17 cellular contexts compared by ENCODE assay signal in genomic region chr20:64151634-64152530, GRCh38. TPM values are rescaled to one million over a fixed set of nuclear protein-coding genes. Genes with fewer than 3 reads are reported as not detected.
A peak's percentile ranks its signal among the peaks of the same experiment; 100 is the strongest.
DNase-seq lines count a peak whose midpoint lies in the region; ATAC-seq, FAIRE-seq and TF ChIP-seq lines count a peak whose summit lies in the region.
"Had no signal": no experiment of that assay in that cellular context is flagged by ENCODE, and none has a peak within 500 bp of the region (broad histone marks: within the 10 kb centered on the region; RNA-seq: fewer than 3 reads in every experiment).

No MANE protein-coding gene starts in this region.

- WGBS in H1 (ENCODE audit: extremely low coverage in 1 of 2, insufficient coverage in 1 of 2, insufficient read length in 1 of 2, insufficient replicate concordance in 2 of 2, low coverage in 1 of 2, low lambda C conversion rate in 2 of 2, missing lambda C conversion rate in 1 of 2), 2 experiments, result 81% methylated on average over 24 of the region's 24 CpGs; no CpG with 5 or more reads in 1 of the 2 experiments
- no CpG with 5 or more reads among the region's 24 CpGs for WGBS in trophoblast cell (ENCODE audit: extremely low coverage, insufficient coverage, insufficient read length)

- H3K4me3 ChIP-seq in H7 (ENCODE audit: insufficient read depth, low read depth, low read length) (no peak overlapping the region), PC-9 (peak overlapping the region; percentile 14; the same call in 1 of the 2 replicates), H1 (ENCODE audit: extremely low read depth in 1 of 4, insufficient read depth in 2 of 4, low read depth in 3 of 4, low read length in 4 of 4) (no peak overlapping the region), trophoblast cell (ENCODE audit: low read depth, low read length) (no peak overlapping the region)
- H3K4me3 ChIP-seq: coronary artery, heart left ventricle had no signal

- POLR2A ChIA-PET in PC-9 (lab: Charles Lee; ENCODE audit: unreplicated experiment), result no interaction called here
- POLR2A ChIA-PET in H1 (lab: Charles Lee; ENCODE audit: partially characterized antibody), result interaction anchor here (0.6 to 0.9 kb wide), 2 partner anchors 63 to 425 kb away, joined by 3 to 4 read pairs; no protein-coding TSS in a partner anchor

- H3K9me3 ChIP-seq in PC-9 (ENCODE audit: insufficient read depth, low read depth) (no peaks in the 10 kb centered on the region), H1 (ENCODE audit: insufficient read depth in 2 of 2, low read depth in 1 of 2, low read length in 1 of 2) (peaks cover 0 to 4% of the 10 kb centered on the region in 2 experiments; a peak in 2 of 4 replicates), trophoblast cell (ENCODE audit: insufficient read depth, low read depth, low read length) (peaks cover 16% of the 10 kb centered on the region)
- H3K9me3 ChIP-seq: heart left ventricle had no signal

- no TSS peak for BruUV-seq in PC-9 (replicated peaks; lab: Mats Ljungman, UMichigan)

- H4K8ac ChIP-seq in H1 (ENCODE audit: extremely low read depth, insufficient read depth, low read length) (peak overlapping the region; percentile 31; the same call in 1 of the 2 replicates), trophoblast cell (ENCODE audit: low read depth, low read length) (no peak overlapping the region)

- H3K23ac ChIP-seq in H1 (ENCODE audit: insufficient read length), result no peak overlapping the region
- no peak overlapping the region for H3K23ac ChIP-seq in trophoblast cell (ENCODE audit: low read length)

- H2BK120ac ChIP-seq in H1 (replicated peaks; ENCODE audit: low read depth, low read length) (no peak overlapping the region), trophoblast cell (ENCODE audit: insufficient read depth, low read length, poor library complexity) (no peak overlapping the region)

- H3K23me2 ChIP-seq in H1 (ENCODE audit: low read depth, low read length), result peaks cover 7% of the 10 kb centered on the region; the same call in 1 of the 2 replicates

- H3K4ac ChIP-seq in H1 (replicated peaks; ENCODE audit: insufficient read length, low read depth, low read length), result no peak overlapping the region
- no peak overlapping the region for H3K4ac ChIP-seq in trophoblast cell (ENCODE audit: low read depth, low read length)

- H4K91ac ChIP-seq in H1 (replicated peaks; ENCODE audit: insufficient read length, low read length) (no peak overlapping the region), trophoblast cell (ENCODE audit: low read depth, low read length) (no peak overlapping the region)

- DNase-seq in H7 (peak; percentile 63), PC-9 (peak; percentile 48 to 86), H1 (ENCODE audit: low read depth in 1 of 2, low spot score in 2 of 2) (no peak), trophoblast cell (peak; percentile 15 to 26), NCI-H345 treated with DMSO at 0.1 percent for 48 hours (lab: John Stamatoyannopoulos, UW; ENCODE audit: unreplicated experiment) (no peak)
- no peak for DNase-seq in stimulated activated CD4-positive, alpha-beta T cell treated with anti-CD3 and anti-CD28 coated beads, Interleukin-4, amount 100 ng/mL, for 1 hour
- DNase-seq: amniotic stem cell, left colon, RPMI8226 had no signal

- no peak overlapping the region for H4K5ac ChIP-seq in H1 (ENCODE audit: insufficient read length, low read depth, low read length)

- H3K79me2 ChIP-seq in PC-9 (ENCODE audit: low read depth) (no peaks in the 10 kb centered on the region), H1 (ENCODE audit: control insufficient read depth in 1 of 2, insufficient read depth in 2 of 2, low read length in 2 of 2) (no peaks in the 10 kb centered on the region), trophoblast cell (ENCODE audit: control insufficient read depth, insufficient read depth, low read length, poor library complexity) (no peaks in the 10 kb centered on the region)

- H2BK20ac ChIP-seq in H1 (ENCODE audit: low read length), result peak overlapping the region; percentile 89; the same call in 1 of the 2 replicates

- no peak for TF ChIP-seq RAD21 in H1 (IDR thresholded peaks at IDR 0.05 in 1 of 2, conservative IDR thresholded peaks at IDR 0.05 in 1 of 2; ENCODE audit: low read depth in 2 of 2, low read length in 2 of 2)

- H4K20me1 ChIP-seq in PC-9 (ENCODE audit: insufficient read depth) (no peaks in the 10 kb centered on the region), H1 (replicated peaks in 1 of 2; ENCODE audit: control insufficient read depth in 1 of 2, insufficient read depth in 2 of 2, low read length in 2 of 2) (peaks cover 0 to 8% of the 10 kb centered on the region in 2 experiments)

- H3K27me3 ChIP-seq in H7 (ENCODE audit: control insufficient read depth, insufficient read depth, low read length), result no peaks in the 10 kb centered on the region
- H3K27me3 ChIP-seq in PC-9 (ENCODE audit: insufficient read depth, low read depth), result peaks cover 23% of the 10 kb centered on the region
- H3K27me3 ChIP-seq in H1 (replicated peaks in 1 of 4; ENCODE audit: control insufficient read depth in 3 of 4, extremely low read depth in 1 of 4, insufficient read depth in 3 of 4, low read length in 3 of 4), result no peaks in the 10 kb centered on the region
- no peaks in the 10 kb centered on the region for H3K27me3 ChIP-seq in trophoblast cell (ENCODE audit: insufficient read depth, low read length)

- peak overlapping the region; percentile 68; the same call in 1 of the 2 replicates for H2BK12ac ChIP-seq in H1 (ENCODE audit: low read depth, low read length)
- H2BK12ac ChIP-seq in trophoblast cell (ENCODE audit: low read length), result no peak overlapping the region

- H3K56ac ChIP-seq in H1 (replicated peaks; ENCODE audit: insufficient read length, low read depth, low read length), result no peak overlapping the region

- peaks cover 11% of the 10 kb centered on the region; the same call in 1 of the 2 replicates for H3F3A ChIP-seq in PC-9 (ENCODE audit: insufficient read depth, low read depth)

- peak overlapping the region; percentile 94; the same call in 1 of the 2 replicates for H2BK15ac ChIP-seq in H1 (ENCODE audit: low read length)

- CTCF ChIA-PET in PC-9 (lab: Charles Lee) (no interaction called here), H1 (lab: Charles Lee; ENCODE audit: partially characterized antibody) (interaction anchor here (0.7 to 2.0 kb wide), 7 partner anchors 10 to 71 kb away, joined by 3 to 4 read pairs (median 4); no protein-coding TSS in a partner anchor)

- no peak overlapping the region for H3K9ac ChIP-seq in H1 (replicated peaks in 1 of 4; ENCODE audit: extremely low read depth in 1 of 4, low read depth in 3 of 4, low read length in 3 of 4)
- H3K9ac ChIP-seq in trophoblast cell (ENCODE audit: low read length), result no peak overlapping the region
- H3K9ac ChIP-seq: parathyroid adenoma had no signal

- H2AK5ac ChIP-seq in H1 (ENCODE audit: low read depth, low read length) (no peak overlapping the region), trophoblast cell (ENCODE audit: low read length) (no peak overlapping the region)

- TF ChIP-seq CTCF in PC-9 (conservative IDR thresholded peaks at IDR 0.05) (no peak), H1 (IDR thresholded peaks at IDR 0.05; ENCODE audit: control extremely low read depth in 1 of 3, insufficient read depth in 1 of 3, low read depth in 1 of 3, low read length in 3 of 3) (no peak)

- peak overlapping the region; percentile 68 for H3K4me2 ChIP-seq in PC-9
- peak overlapping the region; percentile 5 to 17; a peak in 1 of 4 replicates for H3K4me2 ChIP-seq in H1 (ENCODE audit: insufficient read depth in 1 of 2, low read depth in 2 of 2, low read length in 2 of 2)
- H3K4me2 ChIP-seq in trophoblast cell (ENCODE audit: low read length), result no peak overlapping the region

- H2AFZ ChIP-seq in PC-9, result no peak overlapping the region
- H2AFZ ChIP-seq in H1 (ENCODE audit: low read length), result no peak overlapping the region
- no peak overlapping the region for H2AFZ ChIP-seq in trophoblast cell (ENCODE audit: insufficient read depth, low read length, poor library complexity)
- H2AFZ ChIP-seq: parathyroid adenoma had no signal

- no peak overlapping the region for H4K12ac ChIP-seq in trophoblast cell (ENCODE audit: low read depth, low read length)

- H2BK5ac ChIP-seq in H1 (ENCODE audit: low read depth, low read length) (no peak overlapping the region), trophoblast cell (ENCODE audit: low read depth, low read length, poor library complexity) (no peak overlapping the region)

- H3K4me1 ChIP-seq in PC-9 (replicated peaks; ENCODE audit: insufficient read depth) (peaks cover 14% of the 10 kb centered on the region; the same call in 1 of the 2 replicates), H1 (replicated peaks in 1 of 4; ENCODE audit: control insufficient read depth in 3 of 4, insufficient read depth in 4 of 4, low read length in 3 of 4) (peaks cover 0 to 19% (median 9%) of the 10 kb centered on the region in 4 experiments; a peak in 5 of 7 replicates), trophoblast cell (ENCODE audit: control insufficient read depth in 1 of 2, insufficient read depth in 2 of 2, low read length in 2 of 2) (no peaks in the 10 kb centered on the region)
- H3K4me1 ChIP-seq: heart left ventricle had no signal

- FAIRE-seq in H1 (lab: Jason Lieb, UNC), result no peak
- FAIRE-seq: D721Med had no signal

- H3K27ac ChIP-seq in PC-9 (no peak overlapping the region), H1 (ENCODE audit: low read depth, low read length) (no peak overlapping the region), trophoblast cell (ENCODE audit: low read depth, low read length) (no peak overlapping the region)
- H3K27ac ChIP-seq: coronary artery, heart left ventricle, parathyroid adenoma, VCaP had no signal

- no peak for TF ChIP-seq POLR2A in H1 (IDR thresholded peaks at IDR 0.05; ENCODE audit: control extremely low read depth in 1 of 2, low read depth in 2 of 2, low read length in 2 of 2)

- H3K36me3 ChIP-seq in H7 (replicated peaks; ENCODE audit: control insufficient read depth, insufficient read depth, low read length) (no peaks in the 10 kb centered on the region), PC-9 (ENCODE audit: low read depth) (no peaks in the 10 kb centered on the region), H1 (ENCODE audit: control insufficient read depth in 2 of 4, insufficient read depth in 4 of 4, low read length in 3 of 4) (no peaks in the 10 kb centered on the region; a peak in 1 of 8 replicates), trophoblast cell (ENCODE audit: control insufficient read depth in 1 of 2, insufficient read depth in 2 of 2, low read length in 2 of 2) (no peaks in the 10 kb centered on the region)
- H3K36me3 ChIP-seq: heart left ventricle had no signal

- ATAC-seq in HG03135 (IDR thresholded peaks at IDR 0.05; ENCODE audit: unreplicated experiment), result no peak
- ATAC-seq: heart left ventricle, left colon had no signal

- no peak for TF ChIP-seq EP300 in H1 (IDR thresholded peaks at IDR 0.05; ENCODE audit: borderline replicate concordance in 1 of 2, low read depth in 2 of 2, low read length in 2 of 2)

- no peaks in the 10 kb centered on the region for H3K9me2 ChIP-seq in PC-9 (ENCODE audit: insufficient read depth)

- intact Hi-C loops in PC-9 (cut with micrococcal nuclease; ENCODE audit: unreplicated experiment), result no loop called here

- H3K18ac ChIP-seq in H1 (ENCODE audit: extremely low read depth, low read length) (no peak overlapping the region; the same call in 1 of the 2 replicates), trophoblast cell (ENCODE audit: low read length) (no peak overlapping the region)

- H3K14ac ChIP-seq in H1 (ENCODE audit: insufficient read length) (no peak overlapping the region), trophoblast cell (ENCODE audit: low read length) (no peak overlapping the region)

- H3K79me1 ChIP-seq in H1 (ENCODE audit: low read depth, low read length) (no peaks in the 10 kb centered on the region), trophoblast cell (ENCODE audit: low read length) (no peaks in the 10 kb centered on the region)

RNA-seq across cellular contexts. Expression of gene MYT1, which starts 12.4 kb away (rescaled TPM):
- 0.69 and 2.1 TPM in 2 replicates for total RNA-seq in H7 (2014; rRNA removed; shearing (Covaris generic))
- 0.18 TPM in 1 of 2 replicates, not detected in the other for total RNA-seq in PC-9 (2021)
- 1.1 and 2.0 TPM in 2 replicates for total RNA-seq in H1 (2021; fragmentation: NEBNext Ultra II Directional; extraction: Animal tissue kit (Norgen Biotek cat#: 25700))
- polyA plus RNA-seq in H1 (2011; rRNA removed), result 0.63 and 1.0 TPM in 2 replicates
- 0.96 TPM for polyA plus RNA-seq in H1 (2011; cell fraction: cytosol; rRNA removed)
- 2.8 TPM for polyA plus RNA-seq in H1 (2011; cell fraction: nucleus; rRNA removed)
- polyA plus RNA-seq in H1 (2012, experiment 1 of 2), result 0.51 to 1.5 TPM (median 1.1 TPM) in 4 replicates
- 0.24 TPM for polyA plus RNA-seq in H1 (2012, experiment 2 of 2)
- polyA plus RNA-seq in H1 (2013, experiment 1 of 2), result 1.2 TPM
- polyA plus RNA-seq in H1 (2013, experiment 2 of 2), result 0.90 TPM
- 0.88 and 0.95 TPM in 2 replicates for polyA minus RNA-seq in H1 (2011; rRNA and poly(A)+ RNA removed)
- polyA minus RNA-seq in H1 (2011; cell fraction: cytosol; rRNA and poly(A)+ RNA removed), result 1.3 TPM
- 1.00 TPM for polyA minus RNA-seq in H1 (2011; cell fraction: nucleus; rRNA and poly(A)+ RNA removed)
- 0.05 and 0.14 TPM in 2 replicates for polyA plus RNA-seq in trophoblast cell (2013)
- total RNA-seq: activated T-helper 2 cell treated with anti-CD3 and anti-CD28 coated beads, Interferon-gamma antibody, Interleukin-2, Interleukin-4, amounts not matched to agents 10 μg/mL and 5 μg/mL and 100 μg/mL, durations not matched to agents 14 hours and 24 hours and 36 hours had no signal
- polyA plus RNA-seq: esophagus had no signal

RNA-seq across cellular contexts. Expression of gene NPBWR2, which starts 44.5 kb away (rescaled TPM):
- not detected in 2 replicates for total RNA-seq in H7 (2014; rRNA removed; shearing (Covaris generic))
- total RNA-seq in PC-9 (2021), result not detected in 2 replicates
- total RNA-seq in H1 (2021; fragmentation: NEBNext Ultra II Directional; extraction: Animal tissue kit (Norgen Biotek cat#: 25700)), result not detected in 2 replicates
- polyA plus RNA-seq in H1 (2011; rRNA removed), result not detected in 2 replicates
- not detected for polyA plus RNA-seq in H1 (2011; cell fraction: cytosol; rRNA removed)
- not detected for polyA plus RNA-seq in H1 (2011; cell fraction: nucleus; rRNA removed)
- polyA plus RNA-seq in H1 (2012, experiment 1 of 2), result 0.11 TPM in 1 of 4 replicates, not detected in the others
- not detected for polyA plus RNA-seq in H1 (2012, experiment 2 of 2)
- not detected for polyA plus RNA-seq in H1 (2013, experiment 1 of 2)
- not detected for polyA plus RNA-seq in H1 (2013, experiment 2 of 2)
- polyA minus RNA-seq in H1 (2011; rRNA and poly(A)+ RNA removed), result not detected in 2 replicates
- not detected for polyA minus RNA-seq in H1 (2011; cell fraction: cytosol; rRNA and poly(A)+ RNA removed)
- polyA minus RNA-seq in H1 (2011; cell fraction: nucleus; rRNA and poly(A)+ RNA removed), result not detected
- not detected in 2 replicates for polyA plus RNA-seq in trophoblast cell (2013)
- total RNA-seq: activated T-helper 2 cell treated with anti-CD3 and anti-CD28 coated beads, Interferon-gamma antibody, Interleukin-2, Interleukin-4, amounts not matched to agents 10 μg/mL and 5 μg/mL and 100 μg/mL, durations not matched to agents 14 hours and 24 hours and 36 hours; heart left ventricle; left colon had no signal
- polyA plus RNA-seq: esophagus, heart left ventricle had no signal

Comparison
In these comparisons a context has a peak if more than half of its experiments do, and no peak if none do; other contexts are left out.
1. DNase-seq: peak in H7 (single experiment), PC-9 (2 of 2) and trophoblast cell (2 of 2); none in H1 (0 of 2), stimulated activated CD4-positive, alpha-beta T cell treated with anti-CD3 and anti-CD28 coated beads, Interleukin-4, amount 100 ng/mL, for 1 hour (single experiment) and NCI-H345 treated with DMSO at 0.1 percent for 48 hours (single experiment).